In genomic region chr7:30348083-30348560, GRCh38 we compare ENCODE assay signal across 8 cellular contexts.
DNase-seq lines count a peak whose midpoint lies in the region; ATAC-seq and TF ChIP-seq lines count a peak whose summit lies in the region.

No MANE protein-coding gene starts in this region.

- H3K4me1 Mint-ChIP-seq in natural killer cell: peaks cover 50 to 64% of the 10 kb centered on the region in 2 donors

- DNase-seq in CMK (ENCODE audit: low read depth) (peak; percentile 22), T follicular helper cell (ENCODE audit: low read depth) (peak; percentile 42), natural killer cell (peak; percentile 30), NCI-H82 treated with DMSO at 0.1 percent for 48 hours (lab: John Stamatoyannopoulos, UW; ENCODE audit: unreplicated experiment) (no peak), COLO668 (lab: John Stamatoyannopoulos, UW; ENCODE audit: unreplicated experiment) (no peak)
- peak; percentile 83 for DNase-seq in central memory CD4-positive, alpha-beta T cell

- peak overlapping the region; percentile 96 to 97 for H3K27ac Mint-ChIP-seq in natural killer cell

- H3K9me3 Mint-ChIP-seq in natural killer cell: no peaks in the 10 kb centered on the region

- no peak for TF ChIP-seq CTCF in natural killer cell (IDR thresholded peaks at IDR 0.05)

- peak overlapping the region; percentile 83 for H3K4me3 Mint-ChIP-seq in natural killer cell

- ATAC-seq in GM19455 (IDR thresholded peaks at IDR 0.05; ENCODE audit: unreplicated experiment) (peak; percentile 78), HG03520 (IDR thresholded peaks at IDR 0.05; ENCODE audit: unreplicated experiment) (peak; percentile 72), natural killer cell (peak; percentile 82 to 90 (median 89))

- intact Hi-C loops in natural killer cell (cut with micrococcal nuclease): loop anchor here (1.0 to 5.0 kb wide), 4 partner anchors 18 to 186 kb away; partner anchors contain the start of gene ZNRF2

- H3K36me3 Mint-ChIP-seq in natural killer cell: no peaks in the 10 kb centered on the region

- no peaks in the 10 kb centered on the region for H3K27me3 Mint-ChIP-seq in natural killer cell (ENCODE audit: low read depth in 2 of 2)

Comparison
In these comparisons a context has a peak if more than half of its experiments do, and no peak if none do; other contexts are left out.
1. DNase-seq: peak in CMK (single experiment), T follicular helper cell (single experiment), central memory CD4-positive, alpha-beta T cell (single experiment) and natural killer cell (single experiment); none in NCI-H82 treated with DMSO at 0.1 percent for 48 hours (single experiment) and COLO668 (single experiment).
2. Peak in every context shown above with its lines, with median percentiles within 50 percentile points of each other: ATAC-seq.